Comparison of ENCODE assay signal across 1 cellular context in genomic region chr1:23790696-23791433, GRCh38.
TF ChIP-seq lines count a peak whose summit lies in the region.

Gene LYPLA2 (plus strand): TSS chr1:23791145. CDS start chr1:23792683, 1,538 bp downstream.

TF ChIP-seq in K562, 482 proteins besides CTCF, POLR2A, EP300 and RAD21 (continued from another document and continues in another):
- TF ChIP-seq PCBP1 (IDR thresholded peaks at IDR 0.05; ENCODE audit: low read depth, low read length, poor library complexity, severe bottlenecking) (peak; percentile 86), E2F4 (CRISPR knock-in tag; IDR thresholded peaks at IDR 0.05; ENCODE audit: low read depth) (no peak), GATAD2B (IDR thresholded peaks at IDR 0.05; ENCODE audit: borderline replicate concordance) (peak; percentile 73; the same call in 1 of the 2 replicates), HMGXB4 (CRISPR knock-in tag; IDR thresholded peaks at IDR 0.05) (peak; percentile 55; the same call in 1 of the 2 replicates), TFAP4 (CRISPR knock-in tag; IDR thresholded peaks at IDR 0.05; ENCODE audit: borderline replicate concordance) (peak; percentile 86), EWSR1 (IDR thresholded peaks at IDR 0.05; ENCODE audit: borderline replicate concordance, low read depth, partially characterized antibody) (no peak), MEF2A (IDR thresholded peaks at IDR 0.05; ENCODE audit: control insufficient read depth, low read depth, low read length) (no peak), ATF1 (CRISPR knock-in tag; IDR thresholded peaks at IDR 0.05) (no peak), ATF1 (tag; IDR thresholded peaks at IDR 0.05) (peak; percentile 53), ELF2 (CRISPR knock-in tag; IDR thresholded peaks at IDR 0.05) (peak; percentile 98), FOXM1 (IDR thresholded peaks at IDR 0.05; ENCODE audit: low read depth) (no peak), FOXM1 (CRISPR knock-in tag; IDR thresholded peaks at IDR 0.05; ENCODE audit: low read depth) (no peak), ZNF134 (CRISPR knock-in tag; conservative IDR thresholded peaks at IDR 0.05) (no peak), EP400 (IDR thresholded peaks at IDR 0.05) (peak; percentile 78), MXI1 (IDR thresholded peaks at IDR 0.05; ENCODE audit: low read depth, low read length) (peak; percentile 58; the same call in 1 of the 2 replicates), ZNF592 (IDR thresholded peaks at IDR 0.05) (no peak), CBFA2T3 (IDR thresholded peaks at IDR 0.05) (no peak), FOXP4 (CRISPR knock-in tag; IDR thresholded peaks at IDR 0.05; ENCODE audit: borderline replicate concordance) (no peak), STAG1 (CRISPR knock-in tag; IDR thresholded peaks at IDR 0.05; ENCODE audit: borderline replicate concordance) (no peak), HNRNPH1 (optimal IDR thresholded peaks at IDR 0.05; ENCODE audit: low read depth, low read length) (no peak), ADNP (tag; IDR thresholded peaks at IDR 0.05) (no peak), NCOA1 (IDR thresholded peaks at IDR 0.05; ENCODE audit: low read depth) (peak; percentile 87), KLF1 (tag; IDR thresholded peaks at IDR 0.05) (no peak; the same call in 1 of the 2 replicates), SIN3A (IDR thresholded peaks at IDR 0.05; ENCODE audit: borderline replicate concordance in 2 of 2, control insufficient read depth in 1 of 2, low read depth in 2 of 2, low read length in 2 of 2) (peak; percentile 82 to 84; a peak in 2 of 4 replicates), RCOR1 (IDR thresholded peaks at IDR 0.05; ENCODE audit: borderline replicate concordance in 1 of 2, low read depth in 2 of 2, low read length in 2 of 2) (no peak), TRIM24 (IDR thresholded peaks at IDR 0.05) (peak in 1 of 2 experiments; percentile 80; a peak in 2 of 4 replicates), ZNF263 (CRISPR knock-in tag; IDR thresholded peaks at IDR 0.05; ENCODE audit: borderline replicate concordance) (no peak)
- TF ChIP-seq, protein P1, sequence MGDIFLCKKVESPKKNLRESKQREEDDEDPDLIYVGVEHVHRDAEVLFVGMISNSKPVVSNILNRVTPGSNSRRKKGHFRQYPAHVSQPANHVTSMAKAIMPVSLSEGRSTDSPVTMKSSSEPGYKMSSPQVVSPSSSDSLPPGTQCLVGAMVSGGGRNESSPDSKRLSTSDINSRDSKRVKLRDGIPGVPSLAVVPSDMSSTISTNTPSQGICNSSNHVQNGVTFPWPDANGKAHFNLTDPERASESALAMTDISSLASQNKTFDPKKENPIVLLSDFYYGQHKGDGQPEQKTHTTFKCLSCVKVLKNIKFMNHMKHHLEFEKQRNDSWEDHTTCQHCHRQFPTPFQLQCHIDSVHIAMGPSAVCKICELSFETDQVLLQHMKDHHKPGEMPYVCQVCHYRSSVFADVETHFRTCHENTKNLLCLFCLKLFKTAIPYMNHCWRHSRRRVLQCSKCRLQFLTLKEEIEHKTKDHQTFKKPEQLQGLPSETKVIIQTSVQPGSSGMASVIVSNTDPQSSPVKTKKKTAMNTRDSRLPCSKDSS (IDR thresholded peaks at IDR 0.05; ENCODE audit: low read depth, partially characterized antibody): no peak
- TF ChIP-seq, protein P2, sequence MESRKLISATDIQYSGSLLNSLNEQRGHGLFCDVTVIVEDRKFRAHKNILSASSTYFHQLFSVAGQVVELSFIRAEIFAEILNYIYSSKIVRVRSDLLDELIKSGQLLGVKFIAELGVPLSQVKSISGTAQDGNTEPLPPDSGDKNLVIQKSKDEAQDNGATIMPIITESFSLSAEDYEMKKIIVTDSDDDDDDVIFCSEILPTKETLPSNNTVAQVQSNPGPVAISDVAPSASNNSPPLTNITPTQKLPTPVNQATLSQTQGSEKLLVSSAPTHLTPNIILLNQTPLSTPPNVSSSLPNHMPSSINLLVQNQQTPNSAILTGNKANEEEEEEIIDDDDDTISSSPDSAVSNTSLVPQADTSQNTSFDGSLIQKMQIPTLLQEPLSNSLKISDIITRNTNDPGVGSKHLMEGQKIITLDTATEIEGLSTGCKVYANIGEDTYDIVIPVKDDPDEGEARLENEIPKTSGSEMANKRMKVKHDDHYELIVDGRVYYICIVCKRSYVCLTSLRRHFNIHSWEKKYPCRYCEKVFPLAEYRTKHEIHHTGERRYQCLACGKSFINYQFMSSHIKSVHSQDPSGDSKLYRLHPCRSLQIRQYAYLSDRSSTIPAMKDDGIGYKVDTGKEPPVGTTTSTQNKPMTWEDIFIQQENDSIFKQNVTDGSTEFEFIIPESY (CRISPR knock-in tag; IDR thresholded peaks at IDR 0.05): no peak
- TF ChIP-seq, protein P3, sequence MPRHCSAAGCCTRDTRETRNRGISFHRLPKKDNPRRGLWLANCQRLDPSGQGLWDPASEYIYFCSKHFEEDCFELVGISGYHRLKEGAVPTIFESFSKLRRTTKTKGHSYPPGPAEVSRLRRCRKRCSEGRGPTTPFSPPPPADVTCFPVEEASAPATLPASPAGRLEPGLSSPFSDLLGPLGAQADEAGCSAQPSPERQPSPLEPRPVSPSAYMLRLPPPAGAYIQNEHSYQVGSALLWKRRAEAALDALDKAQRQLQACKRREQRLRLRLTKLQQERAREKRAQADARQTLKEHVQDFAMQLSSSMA (CRISPR knock-in tag; IDR thresholded peaks at IDR 0.05): peak; percentile 77; the same call in 1 of the 2 replicates
- TF ChIP-seq, protein P4, sequence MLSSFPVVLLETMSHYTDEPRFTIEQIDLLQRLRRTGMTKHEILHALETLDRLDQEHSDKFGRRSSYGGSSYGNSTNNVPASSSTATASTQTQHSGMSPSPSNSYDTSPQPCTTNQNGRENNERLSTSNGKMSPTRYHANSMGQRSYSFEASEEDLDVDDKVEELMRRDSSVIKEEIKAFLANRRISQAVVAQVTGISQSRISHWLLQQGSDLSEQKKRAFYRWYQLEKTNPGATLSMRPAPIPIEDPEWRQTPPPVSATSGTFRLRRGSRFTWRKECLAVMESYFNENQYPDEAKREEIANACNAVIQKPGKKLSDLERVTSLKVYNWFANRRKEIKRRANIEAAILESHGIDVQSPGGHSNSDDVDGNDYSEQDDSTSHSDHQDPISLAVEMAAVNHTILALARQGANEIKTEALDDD (IDR thresholded peaks at IDR 0.05): no peak
- TF ChIP-seq, protein P5, sequence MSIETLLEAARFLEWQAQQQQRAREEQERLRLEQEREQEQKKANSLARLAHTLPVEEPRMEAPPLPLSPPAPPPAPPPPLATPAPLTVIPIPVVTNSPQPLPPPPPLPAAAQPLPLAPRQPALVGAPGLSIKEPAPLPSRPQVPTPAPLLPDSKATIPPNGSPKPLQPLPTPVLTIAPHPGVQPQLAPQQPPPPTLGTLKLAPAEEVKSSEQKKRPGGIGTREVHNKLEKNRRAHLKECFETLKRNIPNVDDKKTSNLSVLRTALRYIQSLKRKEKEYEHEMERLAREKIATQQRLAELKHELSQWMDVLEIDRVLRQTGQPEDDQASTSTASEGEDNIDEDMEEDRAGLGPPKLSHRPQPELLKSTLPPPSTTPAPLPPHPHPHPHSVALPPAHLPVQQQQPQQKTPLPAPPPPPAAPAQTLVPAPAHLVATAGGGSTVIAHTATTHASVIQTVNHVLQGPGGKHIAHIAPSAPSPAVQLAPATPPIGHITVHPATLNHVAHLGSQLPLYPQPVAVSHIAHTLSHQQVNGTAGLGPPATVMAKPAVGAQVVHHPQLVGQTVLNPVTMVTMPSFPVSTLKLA (conservative IDR thresholded peaks at IDR 0.05): peak; percentile 84 to 86
- TF ChIP-seq, protein P6, sequence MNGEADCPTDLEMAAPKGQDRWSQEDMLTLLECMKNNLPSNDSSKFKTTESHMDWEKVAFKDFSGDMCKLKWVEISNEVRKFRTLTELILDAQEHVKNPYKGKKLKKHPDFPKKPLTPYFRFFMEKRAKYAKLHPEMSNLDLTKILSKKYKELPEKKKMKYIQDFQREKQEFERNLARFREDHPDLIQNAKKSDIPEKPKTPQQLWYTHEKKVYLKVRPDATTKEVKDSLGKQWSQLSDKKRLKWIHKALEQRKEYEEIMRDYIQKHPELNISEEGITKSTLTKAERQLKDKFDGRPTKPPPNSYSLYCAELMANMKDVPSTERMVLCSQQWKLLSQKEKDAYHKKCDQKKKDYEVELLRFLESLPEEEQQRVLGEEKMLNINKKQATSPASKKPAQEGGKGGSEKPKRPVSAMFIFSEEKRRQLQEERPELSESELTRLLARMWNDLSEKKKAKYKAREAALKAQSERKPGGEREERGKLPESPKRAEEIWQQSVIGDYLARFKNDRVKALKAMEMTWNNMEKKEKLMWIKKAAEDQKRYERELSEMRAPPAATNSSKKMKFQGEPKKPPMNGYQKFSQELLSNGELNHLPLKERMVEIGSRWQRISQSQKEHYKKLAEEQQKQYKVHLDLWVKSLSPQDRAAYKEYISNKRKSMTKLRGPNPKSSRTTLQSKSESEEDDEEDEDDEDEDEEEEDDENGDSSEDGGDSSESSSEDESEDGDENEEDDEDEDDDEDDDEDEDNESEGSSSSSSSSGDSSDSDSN (IDR thresholded peaks at IDR 0.05; ENCODE audit: borderline replicate concordance in 1 of 2, low read depth in 2 of 2, low read length in 2 of 2): peak; percentile 88 to 91; a peak in 3 of 4 replicates
